ENCODE assay signal across 8 cellular contexts in the genomic region with DNA sequence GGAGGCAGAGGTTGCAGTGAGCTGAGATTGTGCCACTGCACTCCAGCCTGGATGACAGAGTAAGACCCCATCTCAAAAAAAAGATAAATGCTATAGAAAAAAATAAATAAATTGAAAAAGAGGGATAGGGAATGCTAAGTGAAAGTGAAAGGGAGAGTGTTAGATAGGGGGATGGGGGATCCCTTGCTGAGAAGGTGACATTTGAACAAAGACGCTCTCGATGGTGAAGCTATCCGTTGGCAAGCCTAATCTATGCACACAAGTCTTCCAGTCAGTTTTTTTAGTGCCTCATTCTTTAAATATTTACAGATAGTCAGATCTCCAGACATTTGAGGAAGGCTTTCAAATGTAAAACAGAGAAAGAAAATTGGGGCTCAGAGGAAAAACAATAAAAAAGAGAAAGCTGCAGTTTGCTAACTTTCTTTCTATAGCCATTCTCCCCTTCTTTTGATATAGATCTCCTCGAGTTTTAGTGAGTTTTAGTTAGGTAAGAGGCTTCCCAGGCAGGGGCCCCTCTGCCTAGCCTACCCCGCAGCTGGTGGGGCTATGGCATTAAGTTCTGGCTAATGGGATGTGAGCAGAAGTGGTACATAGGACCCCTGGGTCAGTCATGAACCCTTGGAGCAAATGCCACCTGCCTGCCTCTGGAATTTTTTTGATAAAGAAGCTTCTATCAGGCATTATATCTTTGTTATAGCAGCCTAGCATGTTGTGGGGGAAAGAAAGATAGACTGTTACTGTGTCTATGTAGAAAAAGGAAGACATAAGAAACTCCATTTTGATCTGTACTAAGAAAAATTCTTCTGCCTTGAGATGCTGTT. TPM values are rescaled to one million over a fixed set of nuclear protein-coding genes. Genes with fewer than 3 reads are reported as not detected.
DNase-seq lines count a peak whose midpoint lies in the region; ATAC-seq and TF ChIP-seq lines count a peak whose summit lies in the region.

No MANE protein-coding gene starts in this region.

- 33 to 38% methylated on average over 5 of the region's 5 CpGs for WGBS in gastroesophageal sphincter (ENCODE audit: low coverage in 1 of 2), 2 donors

- H3K9ac ChIP-seq in PC-3 (ENCODE audit: low read length) (peak overlapping the region; percentile 32; the same call in 1 of the 2 replicates), parathyroid adenoma (no peak overlapping the region)

- intact Hi-C loops in CD4-positive, alpha-beta memory T cell (cut with micrococcal nuclease): no loop called here
- intact Hi-C loops in PC-3 (cut with micrococcal nuclease): no loop called here

- H3K4me3 Mint-ChIP-seq in CD4-positive, alpha-beta memory T cell: peak overlapping the region; percentile 42 to 87 (median 74)

- DNase-seq in CD4-positive, alpha-beta memory T cell: no peak
- peak; percentile 26 for DNase-seq in PC-3
- no peak for DNase-seq in NCI-H187 (lab: John Stamatoyannopoulos, UW)
- no peak for DNase-seq in retina
- no peak for DNase-seq in NCI-H1694 (lab: John Stamatoyannopoulos, UW)
- DNase-seq in NCI-H1092 treated with DMSO at 0.1 percent for 48 hours (lab: John Stamatoyannopoulos, UW): no peak

- POLR2A ChIA-PET in CD4-positive, alpha-beta memory T cell (lab: Charles Lee; ENCODE audit: partially characterized antibody): interaction anchor here (1.0 to 6.5 kb wide), 5 partner anchors 8 to 39 kb away, joined by 3 to 140 read pairs (median 41); partner anchors contain the start of gene GLRX
- POLR2A ChIA-PET in PC-3 (lab: Charles Lee; ENCODE audit: unreplicated experiment): interaction anchor here (0.6 to 1.4 kb wide), 2 partner anchors 12 to 239 kb away, joined by 3 to 5 read pairs; partner anchors contain the start of gene GLRX

- no peaks in the 10 kb centered on the region for H3K27me3 ChIP-seq in CD4-positive, alpha-beta memory T cell (ENCODE audit: insufficient read depth, low read length)
- H3K27me3 ChIP-seq in PC-3 (ENCODE audit: low read length) (no peaks in the 10 kb centered on the region), gastroesophageal sphincter (no peaks in the 10 kb centered on the region), parathyroid adenoma (ENCODE audit: control insufficient read depth, insufficient read depth, low read length) (no peaks in the 10 kb centered on the region)

- H2AFZ ChIP-seq in PC-3 (ENCODE audit: low read length): peak overlapping the region; percentile 32; the same call in 1 of the 2 replicates
- no peak overlapping the region for H2AFZ ChIP-seq in parathyroid adenoma

- peaks cover 30 to 37% of the 10 kb centered on the region in 2 donors for H3K36me3 Mint-ChIP-seq in CD4-positive, alpha-beta memory T cell

- peak overlapping the region; percentile 44 for H3K27ac ChIP-seq in CD4-positive, alpha-beta memory T cell (ENCODE audit: low read depth, low read length)
- peak overlapping the region; percentile 64 for H3K27ac ChIP-seq in PC-3 (ENCODE audit: low read length)
- H3K27ac ChIP-seq in gastroesophageal sphincter: peak overlapping the region in 3 of 4 donors; percentile 78 to 83 (median 80)
- H3K27ac ChIP-seq in parathyroid adenoma: peak overlapping the region; percentile 5

- H3K4me2 ChIP-seq in PC-3 (ENCODE audit: low read length) (peak overlapping the region; percentile 42), parathyroid adenoma (ENCODE audit: low read length) (no peak overlapping the region)

- TF ChIP-seq POLR2A in gastroesophageal sphincter (IDR thresholded peaks at IDR 0.05): no peak

- no peaks in the 10 kb centered on the region for H3K9me3 ChIP-seq in CD4-positive, alpha-beta memory T cell (ENCODE audit: control insufficient read depth in 1 of 2, low read length in 2 of 2)
- no peaks in the 10 kb centered on the region for H3K9me3 ChIP-seq in PC-3 (ENCODE audit: low read length)
- no peaks in the 10 kb centered on the region for H3K9me3 ChIP-seq in gastroesophageal sphincter
- H3K9me3 ChIP-seq in parathyroid adenoma (ENCODE audit: control insufficient read depth, low read length): no peaks in the 10 kb centered on the region

- H3K27ac Mint-ChIP-seq in CD4-positive, alpha-beta memory T cell: peak overlapping the region; percentile 66 to 95 (median 92)

- H4K20me1 ChIP-seq in PC-3 (ENCODE audit: low read length): no peaks in the 10 kb centered on the region

- H3K9me3 Mint-ChIP-seq in CD4-positive, alpha-beta memory T cell: no peaks in the 10 kb centered on the region

- H3K9me2 ChIP-seq in PC-3 (replicated peaks; ENCODE audit: low read length): no peaks in the 10 kb centered on the region

- TSS peak; percentile 1 for BruUV-seq in PC-3 (replicated peaks; lab: Mats Ljungman, UMichigan)

- no peaks in the 10 kb centered on the region for H3F3A ChIP-seq in PC-3 (ENCODE audit: low read length, unreplicated experiment)

- H3K27me3 Mint-ChIP-seq in CD4-positive, alpha-beta memory T cell: no peaks in the 10 kb centered on the region

- H3K4me3 ChIP-seq in CD4-positive, alpha-beta memory T cell (ENCODE audit: low read length in 2 of 2): no peak overlapping the region
- no peak overlapping the region for H3K4me3 ChIP-seq in PC-3 (ENCODE audit: low read length)
- no peak overlapping the region for H3K4me3 ChIP-seq in gastroesophageal sphincter
- H3K4me3 ChIP-seq in parathyroid adenoma (ENCODE audit: low read depth, low read length): no peak overlapping the region

- H3K79me2 ChIP-seq in PC-3 (ENCODE audit: low read length): no peaks in the 10 kb centered on the region
- H3K79me2 ChIP-seq in parathyroid adenoma: no peaks in the 10 kb centered on the region

- H3K36me3 ChIP-seq in CD4-positive, alpha-beta memory T cell (ENCODE audit: insufficient read depth, low read length): peaks cover 18% of the 10 kb centered on the region
- H3K36me3 ChIP-seq in PC-3 (ENCODE audit: low read depth, low read length): no peaks in the 10 kb centered on the region; the same call in 1 of the 2 replicates
- peaks cover 0 to 15% of the 10 kb centered on the region in 2 donors for H3K36me3 ChIP-seq in gastroesophageal sphincter
- H3K36me3 ChIP-seq in parathyroid adenoma (ENCODE audit: control insufficient read depth, insufficient read depth, low read length): no peaks in the 10 kb centered on the region

- H3K4me1 Mint-ChIP-seq in CD4-positive, alpha-beta memory T cell: peaks cover 60 to 83% (median 68%) of the 10 kb centered on the region in 4 donors

- peak; percentile 72 for ATAC-seq in PC-3
- ATAC-seq in gastroesophageal sphincter: no peak

- H3K4me1 ChIP-seq in CD4-positive, alpha-beta memory T cell (ENCODE audit: insufficient read depth, low read length): peaks cover 74% of the 10 kb centered on the region
- H3K4me1 ChIP-seq in PC-3 (ENCODE audit: insufficient read depth, low read length) (peaks cover 21% of the 10 kb centered on the region), gastroesophageal sphincter (peaks cover 3 to 63% (median 41%) of the 10 kb centered on the region in 3 donors), parathyroid adenoma (peaks cover 57% of the 10 kb centered on the region)

- TF ChIP-seq EP300 in gastroesophageal sphincter (IDR thresholded peaks at IDR 0.05): no peak

- CTCF ChIA-PET in CD4-positive, alpha-beta memory T cell (lab: Charles Lee; ENCODE audit: partially characterized antibody): interaction anchor here (0.9 to 10.7 kb wide), 10 partner anchors 11 to 256 kb away, joined by 3 to 116 read pairs (median 4); partner anchors contain the start of genes ARSK, GLRX, RFESD and SKIC3
- CTCF ChIA-PET in PC-3 (lab: Charles Lee): no interaction called here

- TF ChIP-seq CTCF in PC-3 (conservative IDR thresholded peaks at IDR 0.05; ENCODE audit: low read depth, low read length) (no peak), gastroesophageal sphincter (IDR thresholded peaks at IDR 0.05) (no peak), parathyroid adenoma (IDR thresholded peaks at IDR 0.05) (no peak)

RNA-seq across cellular contexts. Expression of gene GLRX, which starts 12.0 kb away (rescaled TPM):
- 10 to 100 TPM; 73.9 to 75.9 TPM for total RNA-seq in CD4-positive, alpha-beta memory T cell
- 100 to 1,000 TPM; 203 to 207 TPM for polyA plus RNA-seq in CD4-positive, alpha-beta memory T cell
- total RNA-seq in PC-3 (2014; rRNA removed) (24.6 and 27.4 TPM in 2 replicates), gastroesophageal sphincter (10 to 100 TPM; 20.2 to 65.3 (median 41.3) TPM)

Comparison
In these comparisons a context has a peak if more than half of its experiments do, and no peak if none do; other contexts are left out.
1. H3K27ac ChIP-seq: peak in every context shown above with its lines; median percentile 80 in gastroesophageal sphincter; 64 in PC-3; 44 in CD4-positive, alpha-beta memory T cell; 5 in parathyroid adenoma.